Comparison of ENCODE assay signal across 20 cellular contexts in the genomic region with DNA sequence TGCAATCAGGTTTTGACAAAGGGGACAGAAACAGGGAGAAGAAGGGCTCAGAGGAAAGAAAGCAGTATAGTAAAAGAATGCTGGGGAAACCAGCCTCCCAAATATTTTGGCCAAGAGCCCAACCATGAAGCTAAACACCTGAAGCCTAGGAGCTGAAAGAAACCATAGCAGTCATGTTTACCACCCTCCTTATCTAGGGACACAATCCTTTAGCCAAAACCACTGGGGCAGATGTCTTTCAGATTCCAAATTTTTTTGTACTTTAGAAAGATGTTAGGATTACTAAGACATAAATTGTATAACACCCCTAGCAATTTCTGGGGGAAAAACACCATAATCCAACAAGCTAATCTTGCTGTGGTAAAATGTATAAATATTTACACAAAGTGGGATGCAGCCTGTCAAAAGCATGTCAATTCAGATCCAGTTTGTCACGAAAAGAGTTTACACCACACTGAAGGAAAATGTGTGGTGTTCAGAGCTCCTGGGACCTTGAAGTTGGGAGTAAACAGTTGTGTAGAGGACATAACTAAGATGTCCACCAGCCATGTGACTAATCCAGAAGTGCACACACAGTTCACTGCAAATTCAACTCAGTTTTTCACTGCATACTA.
DNase-seq lines count a peak whose midpoint lies in the region; ATAC-seq and TF ChIP-seq lines count a peak whose summit lies in the region.
"Had no signal": no experiment of that assay in that cellular context is flagged by ENCODE, and none has a peak within 500 bp of the region (broad histone marks: within the 10 kb centered on the region; RNA-seq: fewer than 3 reads in every experiment).

No MANE protein-coding gene starts in this region.

- H3K36me3 ChIP-seq in stomach, result no peaks in the 10 kb centered on the region

- no peaks in the 10 kb centered on the region for H3K9me3 ChIP-seq in stomach
- H3K9me3 ChIP-seq: A549 had no signal

- no peak for TF ChIP-seq POLR2A in stomach (IDR thresholded peaks at IDR 0.05)

- ATAC-seq in GM21360 (IDR thresholded peaks at IDR 0.05; ENCODE audit: unreplicated experiment), result no peak
- no peak for ATAC-seq in stimulated activated naive CD8-positive, alpha-beta T cell treated with anti-CD3 and anti-CD28 coated beads, Interleukin-15, amount 100 ng/mL, for 72 hours
- ATAC-seq: A549, PC-3 had no signal

- H3K9me3 Mint-ChIP-seq in activated naive CD8-positive, alpha-beta T cell treated with anti-CD3 and anti-CD28 coated beads for 36 hours, result no peaks in the 10 kb centered on the region
- no peaks in the 10 kb centered on the region for H3K9me3 Mint-ChIP-seq in stimulated activated naive CD8-positive, alpha-beta T cell treated with anti-CD3 and anti-CD28 coated beads, Interleukin-15, amount 100 ng/mL, for 72 hours
- H3K9me3 Mint-ChIP-seq: CD4-positive, CD25-positive, alpha-beta regulatory T cell; H9; IgD-negative memory B cell had no signal

- H3K4me1 ChIP-seq in stomach, result peaks cover 8 to 35% (median 21%) of the 10 kb centered on the region in 4 donors
- H3K4me1 ChIP-seq: A549 had no signal

- H3K27ac Mint-ChIP-seq in activated naive CD8-positive, alpha-beta T cell treated with anti-CD3 and anti-CD28 coated beads for 36 hours, result no peak overlapping the region
- no peak overlapping the region for H3K27ac Mint-ChIP-seq in stimulated activated naive CD8-positive, alpha-beta T cell treated with anti-CD3 and anti-CD28 coated beads, Interleukin-15, amount 100 ng/mL, for 72 hours
- H3K27ac Mint-ChIP-seq: B cell; CD4-positive, CD25-positive, alpha-beta regulatory T cell; H9; IgD-negative memory B cell had no signal

- WGBS in stomach, 5 donors, result 20 to 52% (median 25%) methylated on average over 1 of the region's 1 CpG

- no peak overlapping the region for H3K4me3 Mint-ChIP-seq in activated naive CD8-positive, alpha-beta T cell treated with anti-CD3 and anti-CD28 coated beads for 36 hours
- no peak overlapping the region for H3K4me3 Mint-ChIP-seq in stimulated activated naive CD8-positive, alpha-beta T cell treated with anti-CD3 and anti-CD28 coated beads, Interleukin-15, amount 100 ng/mL, for 72 hours
- H3K4me3 Mint-ChIP-seq: B cell; CD4-positive, CD25-positive, alpha-beta regulatory T cell; H9; IgD-negative memory B cell had no signal

- intact Hi-C loops in stomach (cut with DNase I; ENCODE audit: low total_unique reads), result no loop called here

- H3K36me3 Mint-ChIP-seq in activated naive CD8-positive, alpha-beta T cell treated with anti-CD3 and anti-CD28 coated beads for 36 hours, result no peaks in the 10 kb centered on the region
- H3K36me3 Mint-ChIP-seq: CD4-positive, CD25-positive, alpha-beta regulatory T cell had no signal

- no peak for TF ChIP-seq EP300 in stomach (IDR thresholded peaks at IDR 0.05)

- H3K4me3 ChIP-seq in AG10803 (ENCODE audit: low read length), result no peak overlapping the region
- H3K4me3 ChIP-seq in stomach, result no peak overlapping the region
- H3K4me3 ChIP-seq: A549 had no signal

- H3K27me3 ChIP-seq in stomach, result no peaks in the 10 kb centered on the region

- peaks cover 9% of the 10 kb centered on the region for H3K27me3 Mint-ChIP-seq in activated naive CD8-positive, alpha-beta T cell treated with anti-CD3 and anti-CD28 coated beads for 36 hours
- H3K27me3 Mint-ChIP-seq in stimulated activated naive CD8-positive, alpha-beta T cell treated with anti-CD3 and anti-CD28 coated beads, Interleukin-15, amount 100 ng/mL, for 72 hours, result no peaks in the 10 kb centered on the region
- H3K27me3 Mint-ChIP-seq: B cell; CD4-positive, CD25-positive, alpha-beta regulatory T cell; IgD-negative memory B cell had no signal

- DNase-seq in AG10803 (ENCODE audit: low read depth) (peak; percentile 36), RPMI7951 (ENCODE audit: low read depth) (peak; percentile 7), fibroblast of peridontal ligament (ENCODE audit: extremely low read depth) (peak; percentile 73), stomach (no peak), NCI-H1417 treated with DMSO at 0.1 percent for 48 hours (lab: John Stamatoyannopoulos, UW) (no peak)
- DNase-seq in activated naive CD8-positive, alpha-beta T cell treated with anti-CD3 and anti-CD28 coated beads for 36 hours, result no peak
- no peak for DNase-seq in stimulated activated naive CD8-positive, alpha-beta T cell treated with anti-CD3 and anti-CD28 coated beads, Interleukin-15, amount 100 ng/mL, for 72 hours
- DNase-seq: CD4-positive, CD25-positive, alpha-beta regulatory T cell; EL; H9; Kasumi-1; NCI-H1436; NCI-H2029 treated with DMSO at 0.1 percent for 48 hours; NCI-H2171 treated with DMSO at 0.1 percent for 48 hours; NCI-H446 treated with DMSO at 0.1 percent for 48 hours; PC-3 had no signal

- H3K4me1 Mint-ChIP-seq in activated naive CD8-positive, alpha-beta T cell treated with anti-CD3 and anti-CD28 coated beads for 36 hours, result no peaks in the 10 kb centered on the region
- no peaks in the 10 kb centered on the region for H3K4me1 Mint-ChIP-seq in stimulated activated naive CD8-positive, alpha-beta T cell treated with anti-CD3 and anti-CD28 coated beads, Interleukin-15, amount 100 ng/mL, for 72 hours
- H3K4me1 Mint-ChIP-seq: B cell; CD4-positive, CD25-positive, alpha-beta regulatory T cell; H9; IgD-negative memory B cell had no signal

- TF ChIP-seq CTCF in AG10803 (conservative IDR thresholded peaks at IDR 0.05; ENCODE audit: low read length), result no peak
- TF ChIP-seq CTCF in stomach (IDR thresholded peaks at IDR 0.05), result no peak

- peak overlapping the region in 3 of 5 donors; percentile 32 to 49 (median 47) for H3K27ac ChIP-seq in stomach
- H3K27ac ChIP-seq: A549 had no signal

Comparison
In these comparisons a context has a peak if more than half of its experiments do, and no peak if none do; other contexts are left out.
1. DNase-seq: peak in AG10803 (single experiment), RPMI7951 (single experiment) and fibroblast of peridontal ligament (single experiment); none in stomach (single experiment), activated naive CD8-positive, alpha-beta T cell treated with anti-CD3 and anti-CD28 coated beads for 36 hours (single experiment), NCI-H1417 treated with DMSO at 0.1 percent for 48 hours (single experiment) and stimulated activated naive CD8-positive, alpha-beta T cell treated with anti-CD3 and anti-CD28 coated beads, Interleukin-15, amount 100 ng/mL, for 72 hours (0 of 2).